In the genomic region with DNA sequence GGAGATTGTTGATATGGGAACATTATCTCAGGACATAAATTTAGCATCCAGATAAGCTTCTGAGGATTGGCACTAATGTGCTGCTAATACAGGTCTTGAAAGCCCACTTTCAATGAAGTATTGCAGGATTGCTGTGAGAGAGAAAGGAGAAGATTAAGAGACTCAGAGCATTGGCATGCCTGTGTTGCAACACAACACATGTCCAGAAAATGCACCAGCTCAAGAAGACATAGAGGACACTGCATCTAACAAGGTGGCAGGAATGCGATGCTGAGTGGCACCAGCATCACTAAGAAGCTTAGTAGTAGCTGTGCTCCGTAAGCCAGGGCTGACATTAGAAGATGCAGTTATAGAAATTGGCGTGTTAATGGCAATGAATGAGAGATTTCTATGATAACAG, we compare ENCODE assay signal across 20 cellular contexts.
"Had no signal": no experiment of that assay in that cellular context is flagged by ENCODE, and none has a peak within 500 bp of the region (broad histone marks: within the 10 kb centered on the region; RNA-seq: fewer than 3 reads in every experiment).

No MANE protein-coding gene starts in this region.

- H3K27ac ChIP-seq: adrenal gland, ascending aorta, brain microvascular endothelial cell, gastroesophageal sphincter, heart left ventricle, prostate gland, right atrium auricular region, thyroid gland, upper lobe of right lung had no signal

- H3K36me3 ChIP-seq: adrenal gland, ascending aorta, brain microvascular endothelial cell, gastroesophageal sphincter, heart left ventricle, prostate gland, right atrium auricular region, thyroid gland, upper lobe of right lung had no signal

- H3K9me3 ChIP-seq: adrenal gland, ascending aorta, gastroesophageal sphincter, heart left ventricle, prostate gland, right atrium auricular region, thyroid gland, upper lobe of right lung had no signal

- DNase-seq: activated CD4-positive, alpha-beta T cell treated with anti-CD3 and anti-CD28 coated beads for 1 hour; activated gamma-delta T cell treated with Interleukin-2 at 50 U/mL for 16 hours; activated T-cell treated with anti-CD3 and anti-CD28 coated beads, Interleukin-2, amount 50 U/mL, for 1 hour; adrenal gland; brain microvascular endothelial cell; effector memory CD4-positive, alpha-beta T cell; heart left ventricle; left ventricle myocardium superior; mammary epithelial cell; natural killer cell; stimulated activated CD4-positive, alpha-beta T cell treated with anti-CD3 and anti-CD28 coated beads, Interleukin-4, amount 100 ng/mL, for 4 hours; substantia nigra; T-helper 9 cell; thyroid gland; upper lobe of right lung had no signal

- H3K4me1 ChIP-seq: adrenal gland, ascending aorta, gastroesophageal sphincter, heart left ventricle, prostate gland, right atrium auricular region, thyroid gland, upper lobe of right lung had no signal

- H3K27me3 ChIP-seq: adrenal gland, ascending aorta, brain microvascular endothelial cell, gastroesophageal sphincter, heart left ventricle, right atrium auricular region, thyroid gland, upper lobe of right lung had no signal

- ATAC-seq: esophagus mucosa, gastroesophageal sphincter, heart left ventricle, left ventricle myocardium superior, natural killer cell, upper lobe of right lung had no signal

- H3K4me3 ChIP-seq: adrenal gland, ascending aorta, gastroesophageal sphincter, heart left ventricle, prostate gland, right atrium auricular region, thyroid gland, upper lobe of right lung had no signal
